1 cellular context compared by ENCODE assay signal in genomic region chr1:40373323-40374283, GRCh38.
TF ChIP-seq lines count a peak whose summit lies in the region.

SMAP2 (plus strand) TSS chr1:40373727; CDS start chr1:40374121, 394 bp downstream.

TF ChIP-seq in HepG2, 621 proteins besides CTCF, POLR2A, EP300 and RAD21 (continued from another document and continues in another):
- no peak for TF ChIP-seq BCL3 (CRISPR knock-in tag; IDR thresholded peaks at IDR 0.05)
- TF ChIP-seq ZBTB34 (CRISPR knock-in tag; IDR thresholded peaks at IDR 0.05) = no peak
- no peak for TF ChIP-seq ZNF546 (CRISPR knock-in tag; conservative IDR thresholded peaks at IDR 0.05)
- TF ChIP-seq DMAP1 (CRISPR knock-in tag; IDR thresholded peaks at IDR 0.05) = no peak
- TF ChIP-seq GMEB2 (CRISPR knock-in tag; IDR thresholded peaks at IDR 0.05; ENCODE audit: low read depth) = no peak
- no peak for TF ChIP-seq ZNF549 (CRISPR knock-in tag; IDR thresholded peaks at IDR 0.05)
- TF ChIP-seq FOXP4 (CRISPR knock-in tag; IDR thresholded peaks at IDR 0.05) = no peak
- TF ChIP-seq ZNF761 (CRISPR knock-in tag; conservative IDR thresholded peaks at IDR 0.05) = 0 out of 2 replicates have a peak, but pooled peaks have one; percentile 1
- TF ChIP-seq GATA4 (IDR thresholded peaks at IDR 0.05; ENCODE audit: borderline replicate concordance, low read depth) = 0 out of 2 replicates have a peak, but pooled peaks have one; percentile 23
- TF ChIP-seq KDM4B (CRISPR knock-in tag; IDR thresholded peaks at IDR 0.05) = no peak
- TF ChIP-seq BCL6 (CRISPR knock-in tag; IDR thresholded peaks at IDR 0.05) = peak; percentile 37; the same call in 1 of the 2 replicates
- TF ChIP-seq USF2 (IDR thresholded peaks at IDR 0.05; ENCODE audit: low read depth, low read length) = no peak
- no peak for TF ChIP-seq USF2 (CRISPR knock-in tag; IDR thresholded peaks at IDR 0.05; ENCODE audit: borderline replicate concordance)
- no peak for TF ChIP-seq FOXK2 (IDR thresholded peaks at IDR 0.05)
- TF ChIP-seq MXD4 (CRISPR knock-in tag; IDR thresholded peaks at IDR 0.05) = no peak
- no peak for TF ChIP-seq SRSF9 (IDR thresholded peaks at IDR 0.05; ENCODE audit: borderline replicate concordance, insufficient read depth, low read depth, low read length, poor library complexity, severe bottlenecking)
- TF ChIP-seq ZSCAN20 (CRISPR knock-in tag; IDR thresholded peaks at IDR 0.05; ENCODE audit: borderline replicate concordance) = no peak
- TF ChIP-seq NCOA2 (CRISPR knock-in tag; IDR thresholded peaks at IDR 0.05) = peak; percentile 20; the same call in 1 of the 2 replicates
- no peak for TF ChIP-seq ZNF253 (CRISPR knock-in tag; IDR thresholded peaks at IDR 0.05; ENCODE audit: borderline replicate concordance)
- TF ChIP-seq RBFOX2 (IDR thresholded peaks at IDR 0.05; ENCODE audit: low read depth, low read length) = peak; percentile 70
- TF ChIP-seq SCMH1 (CRISPR knock-in tag; IDR thresholded peaks at IDR 0.05; ENCODE audit: borderline replicate concordance) = no peak
- no peak for TF ChIP-seq ZBTB46 (CRISPR knock-in tag; IDR thresholded peaks at IDR 0.05; ENCODE audit: borderline replicate concordance)
- TF ChIP-seq ZNF318 (CRISPR knock-in tag; IDR thresholded peaks at IDR 0.05) = no peak
- no peak for TF ChIP-seq ZNF704 (CRISPR knock-in tag; IDR thresholded peaks at IDR 0.05; ENCODE audit: borderline replicate concordance)
- TF ChIP-seq KAT8 (CRISPR knock-in tag; IDR thresholded peaks at IDR 0.05) = 0 out of 2 replicates have a peak, but pooled peaks have one; percentile 10
- TF ChIP-seq ZNF543 (CRISPR knock-in tag; IDR thresholded peaks at IDR 0.05) = no peak
- TF ChIP-seq ZMYM2 (CRISPR knock-in tag; IDR thresholded peaks at IDR 0.05) = no peak
- TF ChIP-seq MED13 (CRISPR knock-in tag; IDR thresholded peaks at IDR 0.05) = no peak
- TF ChIP-seq SSRP1 (CRISPR knock-in tag; IDR thresholded peaks at IDR 0.05) = no peak
- no peak for TF ChIP-seq CEBPZ (IDR thresholded peaks at IDR 0.05; ENCODE audit: low read length)
- peak; percentile 18; the same call in 1 of the 2 replicates for TF ChIP-seq ZSCAN22 (CRISPR knock-in tag; IDR thresholded peaks at IDR 0.05)
